31 cellular contexts compared by ENCODE assay signal in the genomic region with DNA sequence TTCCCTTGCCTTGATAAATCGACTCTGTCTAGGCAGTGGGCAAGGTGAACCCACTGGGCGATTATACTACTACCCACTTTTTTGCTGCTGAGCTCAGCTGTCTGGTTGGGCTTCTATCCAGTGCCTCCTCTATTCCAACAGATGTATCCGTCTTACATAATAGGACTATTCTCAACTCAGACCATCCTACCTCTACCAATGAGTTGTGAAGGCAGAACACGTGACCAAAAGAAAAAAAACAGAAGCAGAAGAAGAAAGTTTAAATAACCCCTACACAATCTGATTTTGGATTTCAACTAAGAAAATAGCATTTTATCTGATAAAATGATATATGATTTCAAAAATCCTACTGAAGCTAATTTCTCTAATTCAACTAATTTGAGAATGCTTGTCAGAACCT. TPM values are rescaled to one million over a fixed set of nuclear protein-coding genes. Genes with fewer than 3 reads are reported as not detected.
"Had no signal": no experiment of that assay in that cellular context is flagged by ENCODE, and none has a peak within 500 bp of the region (broad histone marks: within the 10 kb centered on the region; RNA-seq: fewer than 3 reads in every experiment).

No MANE protein-coding gene starts in this region.

- ATAC-seq: psoas muscle; right cardiac atrium; right lobe of liver; stimulated activated effector memory CD8-positive, alpha-beta T cell treated with anti-CD3 and anti-CD28 coated beads, Interleukin-12 subunit alpha, Interleukin-12 subunit beta, amount 100 ng/mL, for 72 hours; stimulated activated naive B cell treated with anti-CD40 and anti-IgM and Interleukin-4, amounts not matched to agents 10 μg/mL and 1 μg/mL and 100 μg/mL, for 72 hours had no signal

- H3K9me3 ChIP-seq: ovary, psoas muscle, right lobe of liver, sigmoid colon, stomach, thoracic aorta, thyroid gland, tibial nerve, upper lobe of left lung, vagina had no signal

- H3K4me2 ChIP-seq: neural progenitor cell had no signal

- H3K79me2 ChIP-seq: parathyroid adenoma had no signal

- H3K4me1 ChIP-seq: neural progenitor cell, psoas muscle, right lobe of liver, sigmoid colon, thyroid gland, tibial nerve, vagina had no signal

- H3K36me3 ChIP-seq: neural progenitor cell, ovary, right lobe of liver, sigmoid colon, stomach, thoracic aorta, thyroid gland, tibial nerve, upper lobe of left lung, vagina had no signal

- H3K4me3 ChIP-seq: neural progenitor cell, ovary, psoas muscle, right lobe of liver, sigmoid colon, stomach, thoracic aorta, thyroid gland, tibial nerve, upper lobe of left lung, vagina had no signal

- H3K27ac Mint-ChIP-seq: nephron; neural progenitor cell; progenitor cell of endocrine pancreas; stimulated activated effector memory CD8-positive, alpha-beta T cell treated with anti-CD3 and anti-CD28 coated beads, Interleukin-12 subunit alpha, Interleukin-12 subunit beta, amount 100 ng/mL, for 72 hours; stimulated activated naive B cell treated with anti-CD40 and anti-IgM and Interleukin-4, amounts not matched to agents 10 μg/mL and 1 μg/mL and 100 μg/mL, for 72 hours; stimulated activated naive CD8-positive, alpha-beta T cell treated with anti-CD3 and anti-CD28 coated beads, Interleukin-15, Interleukin-2, amounts not matched to agents 100 ng/mL and 50 ng/mL, for 24 hours had no signal

- FAIRE-seq: small intestine, urothelium cell line had no signal

- H2AFZ ChIP-seq: neural progenitor cell, parathyroid adenoma had no signal

- DNase-seq: occipital lobe; ovary; posterior cingulate gyrus; psoas muscle; right cardiac atrium; right lobe of liver; sigmoid colon; small intestine; stimulated activated CD4-positive, alpha-beta T cell treated with anti-CD3 and anti-CD28 coated beads, Interleukin-15, amount 100 ng/mL, for 24 hours; stimulated activated CD4-positive, alpha-beta T cell treated with anti-CD3 and anti-CD28 coated beads, Interleukin-2, amount 100 ng/mL, for 24 hours; stimulated activated CD4-positive, alpha-beta T cell treated with anti-CD3 and anti-CD28 coated beads, Interleukin-2, amount 100 ng/mL, for 48 hours; stimulated activated CD4-positive, alpha-beta T cell treated with anti-CD3 and anti-CD28 coated beads, Interleukin-4, amount 100 ng/mL, for 24 hours; stimulated activated naive B cell treated with anti-CD40 and anti-IgM and Interleukin-4, amounts not matched to agents 10 μg/mL and 1 μg/mL and 100 μg/mL, for 72 hours; stimulated activated naive CD4-positive, alpha-beta T cell treated with Interleukin-2 at 50 U/mL for 16 hours; stomach; thyroid gland; upper lobe of left lung had no signal

- H3K4me1 Mint-ChIP-seq: nephron, neural progenitor cell had no signal

- H3K27me3 ChIP-seq: neural progenitor cell, ovary, right lobe of liver, sigmoid colon, stomach, thyroid gland, tibial nerve, upper lobe of left lung, vagina had no signal

- H3K4me3 Mint-ChIP-seq: nephron; neural progenitor cell; stimulated activated effector memory CD8-positive, alpha-beta T cell treated with anti-CD3 and anti-CD28 coated beads, Interleukin-12 subunit alpha, Interleukin-12 subunit beta, amount 100 ng/mL, for 72 hours; stimulated activated naive B cell treated with anti-CD40 and anti-IgM and Interleukin-4, amounts not matched to agents 10 μg/mL and 1 μg/mL and 100 μg/mL, for 72 hours; stimulated activated naive CD8-positive, alpha-beta T cell treated with anti-CD3 and anti-CD28 coated beads, Interleukin-15, Interleukin-2, amounts not matched to agents 100 ng/mL and 50 ng/mL, for 24 hours had no signal

- H3K9ac ChIP-seq: neural progenitor cell, parathyroid adenoma had no signal

- H3K9me3 Mint-ChIP-seq: nephron; neural progenitor cell; stimulated activated effector memory CD8-positive, alpha-beta T cell treated with anti-CD3 and anti-CD28 coated beads, Interleukin-12 subunit alpha, Interleukin-12 subunit beta, amount 100 ng/mL, for 72 hours; stimulated activated naive B cell treated with anti-CD40 and anti-IgM and Interleukin-4, amounts not matched to agents 10 μg/mL and 1 μg/mL and 100 μg/mL, for 72 hours; stimulated activated naive CD8-positive, alpha-beta T cell treated with anti-CD3 and anti-CD28 coated beads, Interleukin-15, Interleukin-2, amounts not matched to agents 100 ng/mL and 50 ng/mL, for 24 hours had no signal

- H3K27me3 Mint-ChIP-seq: progenitor cell of endocrine pancreas; stimulated activated naive B cell treated with anti-CD40 and anti-IgM and Interleukin-4, amounts not matched to agents 10 μg/mL and 1 μg/mL and 100 μg/mL, for 72 hours; stimulated activated naive CD8-positive, alpha-beta T cell treated with anti-CD3 and anti-CD28 coated beads, Interleukin-15, Interleukin-2, amounts not matched to agents 100 ng/mL and 50 ng/mL, for 24 hours had no signal

- H3K36me3 Mint-ChIP-seq: neural progenitor cell; stimulated activated effector memory CD8-positive, alpha-beta T cell treated with anti-CD3 and anti-CD28 coated beads, Interleukin-12 subunit alpha, Interleukin-12 subunit beta, amount 100 ng/mL, for 72 hours; stimulated activated naive B cell treated with anti-CD40 and anti-IgM and Interleukin-4, amounts not matched to agents 10 μg/mL and 1 μg/mL and 100 μg/mL, for 72 hours had no signal

- H3K27ac ChIP-seq: neural progenitor cell, ovary, parathyroid adenoma, psoas muscle, right lobe of liver, sigmoid colon, stomach, thoracic aorta, thyroid gland, tibial nerve, upper lobe of left lung, vagina had no signal

RNA-seq across cellular contexts. Expression of a gene that starts 16.2 kb away (rescaled TPM):
- total RNA-seq: progenitor cell of endocrine pancreas, right cardiac atrium, right lobe of liver, sigmoid colon, skeletal muscle tissue, subcutaneous adipose tissue, temporal lobe, thoracic aorta, tibial nerve had no signal
- polyA plus RNA-seq: neural cell, right cardiac atrium had no signal
